Comparison of ENCODE assay signal across 13 cellular contexts in genomic region chr10:46600516-46600915, GRCh38. TPM values are rescaled to one million over a fixed set of nuclear protein-coding genes. Genes with fewer than 3 reads are reported as not detected.
A peak's percentile ranks its signal among the peaks of the same experiment; 100 is the strongest.
DNase-seq lines count a peak whose midpoint lies in the region; ATAC-seq, FAIRE-seq and TF ChIP-seq lines count a peak whose summit lies in the region.
"Not testable (repeated sequence)": the region's sequence is repeated elsewhere in the genome, so short reads cannot be mapped to it uniquely, and the experiment has no call there.
"Had no signal": no experiment of that assay in that cellular context is flagged by ENCODE, and none has a peak within 500 bp of the region (broad histone marks: within the 10 kb centered on the region; RNA-seq: fewer than 3 reads in every experiment).

No MANE protein-coding gene starts in this region.

- peak; percentile 96 for FAIRE-seq in keratinocyte (lab: Jason Lieb, UNC)

- not testable (repeated sequence) for H3K4me3 Mint-ChIP-seq in activated CD8-positive, alpha-beta T cell treated with anti-CD3 and anti-CD28 coated beads for 36 hours

- ATAC-seq in GM18517 (IDR thresholded peaks at IDR 0.05; ENCODE audit: unreplicated experiment), result peak; percentile 68
- peak; percentile 70 for ATAC-seq in GM19372 (IDR thresholded peaks at IDR 0.05; ENCODE audit: low read depth, unreplicated experiment)
- peak; percentile 64 for ATAC-seq in GM21723 (IDR thresholded peaks at IDR 0.05; ENCODE audit: unreplicated experiment)
- peak; percentile 63 for ATAC-seq in HG02884 (IDR thresholded peaks at IDR 0.05; ENCODE audit: unreplicated experiment)
- ATAC-seq in HG03432 (IDR thresholded peaks at IDR 0.05; ENCODE audit: unreplicated experiment), result peak; percentile 53
- ATAC-seq in activated CD8-positive, alpha-beta T cell treated with anti-CD3 and anti-CD28 coated beads for 36 hours, result peak; percentile 80
- ATAC-seq in upper lobe of right lung, result peak; percentile 2

- H3K27me3 Mint-ChIP-seq in activated CD8-positive, alpha-beta T cell treated with anti-CD3 and anti-CD28 coated beads for 36 hours, result not testable (repeated sequence)

- not testable (repeated sequence) for H3K9ac ChIP-seq in keratinocyte (ENCODE audit: control insufficient read depth, extremely low read depth, insufficient read depth, low read length)

- H2AFZ ChIP-seq in keratinocyte (ENCODE audit: control insufficient read depth, low read length), result not testable (repeated sequence)

- not testable (repeated sequence) for H3K79me2 ChIP-seq in keratinocyte (ENCODE audit: control insufficient read depth, insufficient read depth, low read length)

- dilution Hi-C loops in keratinocyte (cut with MboI; ENCODE audit: extremely low pct_ligation_motif_present, low sequenced_read_pairs), result not testable (repeated sequence)

- H3K27ac Mint-ChIP-seq in activated CD8-positive, alpha-beta T cell treated with anti-CD3 and anti-CD28 coated beads for 36 hours, result not testable (repeated sequence)

- H3K9me3 ChIP-seq in keratinocyte (ENCODE audit: control insufficient read depth, low read depth, low read length); upper lobe of right lung: not testable (repeated sequence)

- not testable (repeated sequence) for H3K36me3 ChIP-seq in keratinocyte (ENCODE audit: control insufficient read depth in 2 of 2, extremely low read depth in 1 of 2, insufficient read depth in 2 of 2, low read length in 2 of 2); upper lobe of right lung

- H3K9me1 ChIP-seq in keratinocyte (ENCODE audit: control insufficient read depth, extremely low read depth, insufficient read depth, low read length), result not testable (repeated sequence)

- not testable (repeated sequence) for H3K4me3 ChIP-seq in keratinocyte (ENCODE audit: control insufficient read depth in 2 of 3, extremely low read depth in 1 of 3, insufficient read depth in 2 of 3, low read depth in 1 of 3, low read length in 3 of 3); upper lobe of right lung

- H3K36me3 Mint-ChIP-seq in activated CD8-positive, alpha-beta T cell treated with anti-CD3 and anti-CD28 coated beads for 36 hours (ENCODE audit: low read depth), result not testable (repeated sequence)

- H3K27me3 ChIP-seq in keratinocyte (ENCODE audit: control insufficient read depth, extremely low read depth, insufficient read depth, low read length); upper lobe of right lung: not testable (repeated sequence)

- peak; percentile 17 for DNase-seq in activated CD8-positive, alpha-beta T cell treated with anti-CD3 and anti-CD28 coated beads for 36 hours
- not testable (repeated sequence) for DNase-seq in keratinocyte (ENCODE audit: low read depth, low spot score); upper lobe of right lung

- POLR2A ChIA-PET in activated CD8-positive, alpha-beta T cell treated with anti-CD3 and anti-CD28 coated beads for 36 hours (lab: Charles Lee), result not testable (repeated sequence)

- not testable (repeated sequence) for H3K9me3 Mint-ChIP-seq in activated CD8-positive, alpha-beta T cell treated with anti-CD3 and anti-CD28 coated beads for 36 hours

- H3K4me1 Mint-ChIP-seq in activated CD8-positive, alpha-beta T cell treated with anti-CD3 and anti-CD28 coated beads for 36 hours (ENCODE audit: low read depth), result not testable (repeated sequence)

- not testable (repeated sequence) for H4K20me1 ChIP-seq in keratinocyte (ENCODE audit: control insufficient read depth, extremely low read depth, insufficient read depth, low read length)

- not testable (repeated sequence) for TF ChIP-seq CTCF in activated CD8-positive, alpha-beta T cell treated with anti-CD3 and anti-CD28 coated beads for 36 hours (IDR thresholded peaks at IDR 0.05); keratinocyte (optimal IDR thresholded peaks at IDR 0.05 in 1 of 3, IDR thresholded peaks at IDR 0.05 in 1 of 3, conservative IDR thresholded peaks at IDR 0.05 in 1 of 3; ENCODE audit: extremely low read depth in 1 of 3, insufficient read depth in 2 of 3, low read length in 3 of 3); upper lobe of right lung (IDR thresholded peaks at IDR 0.05)

- intact Hi-C loops in activated CD8-positive, alpha-beta T cell treated with anti-CD3 and anti-CD28 coated beads for 36 hours (cut with micrococcal nuclease); upper lobe of right lung (cut with DNase I): not testable (repeated sequence)

- CTCF ChIA-PET in activated CD8-positive, alpha-beta T cell treated with anti-CD3 and anti-CD28 coated beads for 36 hours (lab: Charles Lee), result not testable (repeated sequence)

- H3K4me2 ChIP-seq in keratinocyte (ENCODE audit: control insufficient read depth, extremely low read depth, insufficient read depth, low read depth, low read length), result not testable (repeated sequence)

- H3K4me1 ChIP-seq in keratinocyte (ENCODE audit: control insufficient read depth, extremely low read depth, insufficient read depth, low read length); upper lobe of right lung: not testable (repeated sequence)

- H3K27ac ChIP-seq in keratinocyte (ENCODE audit: control insufficient read depth, insufficient read depth, low read length); upper lobe of right lung: not testable (repeated sequence)

RNA-seq across cellular contexts. Expression of gene SYT15, which starts 21.6 kb away (rescaled TPM):
- total RNA-seq in activated CD8-positive, alpha-beta T cell treated with anti-CD3 and anti-CD28 coated beads for 36 hours, result under 1 TPM; 0.59 to 0.98 TPM
- 0.07 to 0.16 TPM (median 0.13 TPM) in 3 replicates for polyA plus RNA-seq in keratinocyte
- 0.16 TPM for polyA plus RNA-seq in keratinocyte (2011; ENCODE audit: low read depth)
- 0.01 and 0.06 TPM in 2 replicates for polyA plus RNA-seq in keratinocyte (2011; cell fraction: cytosol; rRNA removed)
- 0.14 and 0.35 TPM in 2 replicates for polyA plus RNA-seq in keratinocyte (2011; cell fraction: nucleus; rRNA removed)
- 0.08 and 0.38 TPM in 2 replicates for polyA plus RNA-seq in keratinocyte (2012; ENCODE audit: low replicate concordance)
- 0.13 to 0.16 TPM in 2 of 3 replicates, not detected in the other for polyA minus RNA-seq in keratinocyte
- polyA minus RNA-seq in keratinocyte (2011; cell fraction: cytosol; rRNA and poly(A)+ RNA removed), result not detected
- 0.23 and 0.32 TPM in 2 replicates for polyA minus RNA-seq in keratinocyte (2011; cell fraction: nucleus; rRNA and poly(A)+ RNA removed)
- total RNA-seq in upper lobe of right lung, result 45.4 TPM
- total RNA-seq: PC-3 had no signal

RNA-seq across cellular contexts. Expression of gene GPRIN2, which starts 44.1 kb away (rescaled TPM):
- not detected for total RNA-seq in activated CD8-positive, alpha-beta T cell treated with anti-CD3 and anti-CD28 coated beads for 36 hours
- polyA plus RNA-seq in keratinocyte, result 0.03 to 0.42 TPM (median 0.08 TPM) in 3 replicates
- polyA plus RNA-seq in keratinocyte (2011; ENCODE audit: low read depth), result 0.52 TPM
- 0.07 and 0.38 TPM in 2 replicates for polyA plus RNA-seq in keratinocyte (2011; cell fraction: cytosol; rRNA removed)
- polyA plus RNA-seq in keratinocyte (2011; cell fraction: nucleus; rRNA removed), result 0.37 and 0.79 TPM in 2 replicates
- polyA plus RNA-seq in keratinocyte (2012; ENCODE audit: low replicate concordance), result 0.30 and 0.93 TPM in 2 replicates
- polyA minus RNA-seq in keratinocyte, result 0.16 to 0.69 TPM (median 0.52 TPM) in 3 replicates
- not detected for polyA minus RNA-seq in keratinocyte (2011; cell fraction: cytosol; rRNA and poly(A)+ RNA removed)
- polyA minus RNA-seq in keratinocyte (2011; cell fraction: nucleus; rRNA and poly(A)+ RNA removed), result 0.47 and 0.84 TPM in 2 replicates
- 56.2 TPM for total RNA-seq in upper lobe of right lung
- total RNA-seq: CD4-positive, alpha-beta memory T cell; gastrocnemius medialis; LHCN-M2; right cardiac atrium had no signal
- polyA plus RNA-seq: CD4-positive, alpha-beta memory T cell; right cardiac atrium had no signal

Comparison
In these comparisons a context has a peak if more than half of its experiments do, and no peak if none do; other contexts are left out.
1. ATAC-seq: peak in every context shown above with its lines; median percentile 80 in activated CD8-positive, alpha-beta T cell treated with anti-CD3 and anti-CD28 coated beads for 36 hours; 70 in GM19372; 68 in GM18517; 64 in GM21723; 63 in HG02884; 53 in HG03432; 2 in upper lobe of right lung.
2. RNA of gene SYT15, which starts 21.6 kb away (total RNA-seq): 45.4 TPM in upper lobe of right lung (single experiment); 0.59 to 0.98 TPM in activated CD8-positive, alpha-beta T cell treated with anti-CD3 and anti-CD28 coated beads for 36 hours; every median in the first group is over 10 times any median in the second.
3. RNA of gene GPRIN2, which starts 44.1 kb away (total RNA-seq): 56.2 TPM in upper lobe of right lung (single experiment); not detected in activated CD8-positive, alpha-beta T cell treated with anti-CD3 and anti-CD28 coated beads for 36 hours; every median in the first group is over 10 times any median in the second.